Comparison of ENCODE assay signal across 16 cellular contexts in the genomic region with DNA sequence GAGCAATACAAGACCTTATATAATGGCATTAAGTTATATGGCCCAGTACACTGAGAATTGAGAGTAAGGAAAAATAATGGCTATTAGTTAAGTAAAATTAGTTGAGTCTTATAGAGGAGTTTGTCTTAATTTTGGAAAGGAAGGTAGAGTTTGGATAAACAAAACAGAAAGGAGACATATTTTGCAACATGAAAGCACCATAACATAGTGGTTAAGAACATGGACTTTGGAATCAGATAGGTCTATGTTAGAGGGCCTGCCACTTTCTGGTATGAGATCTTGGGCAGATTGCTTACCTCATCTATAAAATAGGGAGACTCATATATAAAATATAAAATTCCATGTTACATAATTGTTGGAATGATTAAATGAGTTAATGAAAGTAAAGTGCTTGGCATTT.
DNase-seq lines count a peak whose midpoint lies in the region; FAIRE-seq and TF ChIP-seq lines count a peak whose summit lies in the region.
"Had no signal": no experiment of that assay in that cellular context is flagged by ENCODE, and none has a peak within 500 bp of the region (broad histone marks: within the 10 kb centered on the region; RNA-seq: fewer than 3 reads in every experiment).

No MANE protein-coding gene starts in this region.

- DNase-seq in right atrium auricular region (ENCODE audit: low spot score), result no peak
- no peak for DNase-seq in cardiac septum (ENCODE audit: low spot score)
- DNase-seq in erythroblast (lab: John Stamatoyannopoulos, UW), result peak; percentile 43 to 52
- DNase-seq in uterus, result no peak
- DNase-seq in D721Med (ENCODE audit: insufficient read length, low spot score), result no peak
- DNase-seq in DMS114 treated with DMSO at 0.1 percent for 48 hours (lab: John Stamatoyannopoulos, UW; ENCODE audit: unreplicated experiment), result no peak
- no peak for DNase-seq in neuronal stem cell (ENCODE audit: low spot score)
- DNase-seq: activated CD4-positive, alpha-beta T cell treated with anti-CD3 and anti-CD28 coated beads for 1 hour; activated naive CD4-positive, alpha-beta T cell treated with Interleukin-2 at 50 U/mL for 16 hours; effector memory CD8-positive, alpha-beta T cell; lower lobe of right lung had no signal

- H3K4me3 Mint-ChIP-seq in nephron, result no peak overlapping the region
- H3K4me3 Mint-ChIP-seq: effector memory CD8-positive, alpha-beta T cell; neural progenitor cell; stimulated activated memory B cell treated with anti-CD40 and anti-IgM and Interleukin-4, amounts not matched to agents 10 μg/mL and 1 μg/mL and 100 μg/mL, for 72 hours; T-helper 1 cell treated with Interleukin-12 subunit alpha and Interleukin-12 subunit beta and Interleukin-4 antibody, amounts not matched to agents 30 μg/mL and 1 μg/mL, for 36 hours had no signal

- no peak overlapping the region for H4K91ac ChIP-seq in neuronal stem cell (ENCODE audit: low read depth, low read length, poor library complexity)

- H3K27ac ChIP-seq in right atrium auricular region, result peak overlapping the region; percentile 48 to 63
- peak overlapping the region; percentile 56 to 62 for H3K27ac ChIP-seq in uterus
- no peak overlapping the region for H3K27ac ChIP-seq in neuronal stem cell (replicated peaks; ENCODE audit: low read length)
- H3K27ac ChIP-seq: lower lobe of right lung, neural progenitor cell had no signal

- TF ChIP-seq POLR2A in erythroblast (IDR thresholded peaks at IDR 0.05; ENCODE audit: low read length) (no peak), uterus (IDR thresholded peaks at IDR 0.05) (no peak)

- H3K18ac ChIP-seq in neuronal stem cell (ENCODE audit: low read length), result no peak overlapping the region

- no peak overlapping the region for H3K4ac ChIP-seq in neuronal stem cell (ENCODE audit: low read length)

- H2BK5ac ChIP-seq in neuronal stem cell (ENCODE audit: low read length), result no peak overlapping the region

- intact Hi-C loops in cardiac septum (cut with DNase I) (loop anchor here (10.0 kb wide), 1 partner anchor 139 kb away; no protein-coding TSS in a partner anchor), uterus (cut with DNase I; ENCODE audit: low total_unique reads) (no loop called here)

- no peak overlapping the region for H3K23ac ChIP-seq in neuronal stem cell (ENCODE audit: low read depth, low read length, poor library complexity)

- no peak overlapping the region for H2BK15ac ChIP-seq in neuronal stem cell (ENCODE audit: low read length)

- no peak overlapping the region for H3K4me3 ChIP-seq in right atrium auricular region
- H3K4me3 ChIP-seq in uterus, result no peak overlapping the region
- H3K4me3 ChIP-seq in neuronal stem cell (ENCODE audit: low read length in 2 of 2), result no peak overlapping the region
- H3K4me3 ChIP-seq: HAP-1, lower lobe of right lung, neural progenitor cell had no signal

- H3K9ac ChIP-seq in neuronal stem cell (ENCODE audit: low read depth, low read length, poor library complexity), result no peak overlapping the region
- H3K9ac ChIP-seq: neural progenitor cell had no signal

- no peak overlapping the region for H2AFZ ChIP-seq in neuronal stem cell (ENCODE audit: low read length)
- H2AFZ ChIP-seq: neural progenitor cell had no signal

- no peaks in the 10 kb centered on the region for H3K9me3 ChIP-seq in right atrium auricular region
- no peaks in the 10 kb centered on the region for H3K9me3 ChIP-seq in uterus
- H3K9me3 ChIP-seq in neuronal stem cell (replicated peaks in 1 of 2; ENCODE audit: control insufficient read depth in 2 of 2, insufficient read depth in 1 of 2, low read depth in 1 of 2, low read length in 2 of 2), result no peaks in the 10 kb centered on the region
- H3K9me3 ChIP-seq: HAP-1, lower lobe of right lung had no signal

- no peak overlapping the region for H2AK5ac ChIP-seq in neuronal stem cell (ENCODE audit: low read depth, low read length)

- no peak for TF ChIP-seq CTCF in right atrium auricular region (IDR thresholded peaks at IDR 0.05)
- no peak for TF ChIP-seq CTCF in nephron (IDR thresholded peaks at IDR 0.05; ENCODE audit: unreplicated experiment in 3 of 3)
- TF ChIP-seq CTCF in uterus (IDR thresholded peaks at IDR 0.05), result no peak
- TF ChIP-seq CTCF in D721Med (IDR thresholded peaks at IDR 0.05; ENCODE audit: insufficient read depth, missing control alignments), result no peak

- H3K4me2 ChIP-seq in neuronal stem cell (ENCODE audit: insufficient read depth, low read length, poor library complexity, severe bottlenecking), result no peak overlapping the region
- H3K4me2 ChIP-seq: neural progenitor cell had no signal

- H4K8ac ChIP-seq in neuronal stem cell (ENCODE audit: low read depth, low read length), result no peak overlapping the region

- H3K4me1 Mint-ChIP-seq in nephron, result peaks cover 43% of the 10 kb centered on the region

- no peak overlapping the region for H2BK12ac ChIP-seq in neuronal stem cell (ENCODE audit: low read length)

- H2BK120ac ChIP-seq in neuronal stem cell (ENCODE audit: low read depth, low read length), result no peak overlapping the region

- H3K27me3 Mint-ChIP-seq in nephron (ENCODE audit: low read depth), result no peaks in the 10 kb centered on the region
- H3K27me3 Mint-ChIP-seq: effector memory CD8-positive, alpha-beta T cell; stimulated activated memory B cell treated with anti-CD40 and anti-IgM and Interleukin-4, amounts not matched to agents 10 μg/mL and 1 μg/mL and 100 μg/mL, for 72 hours had no signal

- H3K36me3 Mint-ChIP-seq in nephron (ENCODE audit: low read depth), result peaks cover 11% of the 10 kb centered on the region

- H3K79me1 ChIP-seq in neuronal stem cell (ENCODE audit: low read depth, low read length), result peaks cover 1% of the 10 kb centered on the region

- H3K27ac Mint-ChIP-seq in nephron, result peak overlapping the region in 2 of 3 experiments; percentile 59 to 88
- H3K27ac Mint-ChIP-seq: stimulated activated memory B cell treated with anti-CD40 and anti-IgM and Interleukin-4, amounts not matched to agents 10 μg/mL and 1 μg/mL and 100 μg/mL, for 72 hours; T-helper 1 cell treated with Interleukin-12 subunit alpha and Interleukin-12 subunit beta and Interleukin-4 antibody, amounts not matched to agents 30 μg/mL and 1 μg/mL, for 36 hours had no signal

- H3K4me1 ChIP-seq in right atrium auricular region (peaks cover 0 to 31% of the 10 kb centered on the region in 2 donors), uterus (peaks cover 4 to 5% of the 10 kb centered on the region in 2 donors), neuronal stem cell (ENCODE audit: control insufficient read depth in 2 of 2, insufficient read depth in 1 of 2, low read depth in 1 of 2, low read length in 2 of 2) (peaks cover 2 to 20% of the 10 kb centered on the region in 2 donors)
- H3K4me1 ChIP-seq: HAP-1 had no signal

- FAIRE-seq in D721Med (lab: Jason Lieb, UNC), result no peak

- H3K14ac ChIP-seq in neuronal stem cell (ENCODE audit: low read length), result no peak overlapping the region

- no peaks in the 10 kb centered on the region for H3K27me3 ChIP-seq in right atrium auricular region
- H3K27me3 ChIP-seq in uterus, result no peaks in the 10 kb centered on the region
- no peaks in the 10 kb centered on the region for H3K27me3 ChIP-seq in neuronal stem cell (ENCODE audit: control insufficient read depth in 3 of 3, insufficient read depth in 3 of 3, low read depth in 1 of 3, low read length in 3 of 3)
- H3K27me3 ChIP-seq: neural progenitor cell had no signal

- no peaks in the 10 kb centered on the region for H3K9me3 Mint-ChIP-seq in nephron
- H3K9me3 Mint-ChIP-seq: effector memory CD8-positive, alpha-beta T cell; stimulated activated memory B cell treated with anti-CD40 and anti-IgM and Interleukin-4, amounts not matched to agents 10 μg/mL and 1 μg/mL and 100 μg/mL, for 72 hours; T-helper 1 cell treated with Interleukin-12 subunit alpha and Interleukin-12 subunit beta and Interleukin-4 antibody, amounts not matched to agents 30 μg/mL and 1 μg/mL, for 36 hours had no signal

- no peaks in the 10 kb centered on the region for H3K36me3 ChIP-seq in right atrium auricular region
- H3K36me3 ChIP-seq in uterus, result no peaks in the 10 kb centered on the region
- no peaks in the 10 kb centered on the region for H3K36me3 ChIP-seq in neuronal stem cell (replicated peaks in 1 of 2; ENCODE audit: control insufficient read depth in 2 of 2, insufficient read depth in 2 of 2, low read length in 2 of 2)
- H3K36me3 ChIP-seq: HAP-1, lower lobe of right lung, neural progenitor cell had no signal

Comparison
In these comparisons a context has a peak if more than half of its experiments do, and no peak if none do; other contexts are left out.
1. DNase-seq: peak in erythroblast (2 of 2); none in right atrium auricular region (single experiment), cardiac septum (single experiment), uterus (0 of 2), D721Med (single experiment), DMS114 treated with DMSO at 0.1 percent for 48 hours (single experiment) and neuronal stem cell (single experiment).